ENCODE assay signal across 11 cellular contexts in genomic region chr12:5433081-5433839, GRCh38. TPM values are rescaled to one million over a fixed set of nuclear protein-coding genes. Genes with fewer than 3 reads are reported as not detected.
A peak's percentile ranks its signal among the peaks of the same experiment; 100 is the strongest.
DNase-seq lines count a peak whose midpoint lies in the region; ATAC-seq lines count a peak whose summit lies in the region.
"Had no signal": no experiment of that assay in that cellular context is flagged by ENCODE, and none has a peak within 500 bp of the region (broad histone marks: within the 10 kb centered on the region; RNA-seq: fewer than 3 reads in every experiment).

No MANE protein-coding gene starts in this region.

- H3K4me2 ChIP-seq in skeletal muscle satellite cell (ENCODE audit: low read length), result no peak overlapping the region

- H3K36me3 Mint-ChIP-seq in naive thymus-derived CD4-positive, alpha-beta T cell, result peaks cover 0 to 1% (median 0%) of the 10 kb centered on the region in 5 donors

- H3K27me3 ChIP-seq in H7 (ENCODE audit: control insufficient read depth, insufficient read depth, low read length) (peaks cover 85% of the 10 kb centered on the region), adipocyte (replicated peaks; ENCODE audit: control insufficient read depth, insufficient read depth, low read length) (peaks cover 57% of the 10 kb centered on the region), skeletal muscle satellite cell (ENCODE audit: control insufficient read depth, insufficient read depth, low read length) (peaks cover 87% of the 10 kb centered on the region)
- H3K27me3 ChIP-seq in naive thymus-derived CD4-positive, alpha-beta T cell (ENCODE audit: control insufficient read depth in 2 of 2, insufficient read depth in 2 of 2, low read length in 2 of 2), result no peaks in the 10 kb centered on the region

- H3K4me3 Mint-ChIP-seq in naive thymus-derived CD4-positive, alpha-beta T cell, result peak overlapping the region in 2 of 10 donors; percentile 34 to 81

- peaks cover 35 to 58% (median 37%) of the 10 kb centered on the region in 5 donors for H3K27me3 Mint-ChIP-seq in naive thymus-derived CD4-positive, alpha-beta T cell

- peaks cover 3 to 23% (median 13%) of the 10 kb centered on the region in 7 donors for H3K4me1 Mint-ChIP-seq in naive thymus-derived CD4-positive, alpha-beta T cell

- H3K9me3 Mint-ChIP-seq in naive thymus-derived CD4-positive, alpha-beta T cell, result peaks cover 0 to 12% (median 1%) of the 10 kb centered on the region in 11 donors

- H3K36me3 ChIP-seq in H7 (replicated peaks; ENCODE audit: control insufficient read depth, insufficient read depth, low read length) (no peaks in the 10 kb centered on the region), adipocyte (ENCODE audit: control insufficient read depth, insufficient read depth, low read length, severe bottlenecking) (no peaks in the 10 kb centered on the region), skeletal muscle satellite cell (ENCODE audit: insufficient read depth, low read length) (no peaks in the 10 kb centered on the region)
- no peaks in the 10 kb centered on the region for H3K36me3 ChIP-seq in naive thymus-derived CD4-positive, alpha-beta T cell (ENCODE audit: control insufficient read depth in 2 of 3, insufficient read depth in 3 of 3, low read length in 3 of 3)

- no peaks in the 10 kb centered on the region for H3K9me3 ChIP-seq in adipocyte (ENCODE audit: control insufficient read depth, low read length)
- H3K9me3 ChIP-seq in iPS-18c (ENCODE audit: control insufficient read depth, insufficient read depth, low read length), result peaks cover 4% of the 10 kb centered on the region
- H3K9me3 ChIP-seq in skeletal muscle satellite cell (replicated peaks; ENCODE audit: low read length), result no peaks in the 10 kb centered on the region
- H3K9me3 ChIP-seq in naive thymus-derived CD4-positive, alpha-beta T cell (ENCODE audit: control insufficient read depth in 2 of 3, low read length in 3 of 3), result no peaks in the 10 kb centered on the region

- H3K4me3 ChIP-seq in H7 (ENCODE audit: insufficient read depth, low read depth, low read length) (peak overlapping the region; percentile 43), adipocyte (ENCODE audit: low read length) (peak overlapping the region; percentile 73), iPS-18c (ENCODE audit: insufficient read depth, low read depth, low read length) (peak overlapping the region; percentile 48), skeletal muscle satellite cell (ENCODE audit: low read length) (peak overlapping the region; percentile 69)
- no peak overlapping the region for H3K4me3 ChIP-seq in naive thymus-derived CD4-positive, alpha-beta T cell (ENCODE audit: low read length)

- H3K4me1 ChIP-seq in adipocyte (ENCODE audit: control insufficient read depth, insufficient read depth, low read length), result peaks cover 14% of the 10 kb centered on the region
- peaks cover 12% of the 10 kb centered on the region for H3K4me1 ChIP-seq in skeletal muscle satellite cell (ENCODE audit: control insufficient read depth, insufficient read depth, low read length)
- H3K4me1 ChIP-seq in naive thymus-derived CD4-positive, alpha-beta T cell (ENCODE audit: control insufficient read depth in 2 of 2, insufficient read depth in 2 of 2, low read length in 2 of 2), result no peaks in the 10 kb centered on the region

- CTCF ChIA-PET in naive thymus-derived CD4-positive, alpha-beta T cell (lab: Charles Lee), result no interaction called here

- peak overlapping the region; percentile 20 for H3K9ac ChIP-seq in adipocyte (ENCODE audit: low read length)
- no peak overlapping the region for H3K9ac ChIP-seq in skeletal muscle satellite cell (ENCODE audit: low read depth, low read length)

- POLR2A ChIA-PET in naive thymus-derived CD4-positive, alpha-beta T cell (lab: Charles Lee), result no interaction called here

- ATAC-seq in HG03469 (IDR thresholded peaks at IDR 0.05; ENCODE audit: unreplicated experiment), result no peak
- ATAC-seq in naive thymus-derived CD4-positive, alpha-beta T cell, result no peak

- H3K27ac ChIP-seq in naive thymus-derived CD4-positive, alpha-beta T cell (ENCODE audit: low read depth, low read length), result no peak overlapping the region

- peak overlapping the region in 1 of 9 donors; percentile 60 for H3K27ac Mint-ChIP-seq in naive thymus-derived CD4-positive, alpha-beta T cell

- DNase-seq in H7 (peak; percentile 76), adipocyte (ENCODE audit: low read depth) (peak; percentile 73), CD1c-positive myeloid dendritic cell (ENCODE audit: extremely low spot score) (no peak)
- DNase-seq in stimulated activated CD4-positive, alpha-beta T cell treated with anti-CD3 and anti-CD28 coated beads, Interleukin-4, amount 100 ng/mL, for 24 hours, result no peak
- no peak for DNase-seq in naive thymus-derived CD4-positive, alpha-beta T cell
- DNase-seq: activated naive CD4-positive, alpha-beta T cell; Karpas-422; SW 1271 had no signal

- intact Hi-C loops in naive thymus-derived CD4-positive, alpha-beta T cell (cut with micrococcal nuclease), result no loop called here

RNA-seq across cellular contexts. Expression of gene NTF3, which starts 1.4 kb away (rescaled TPM):
- total RNA-seq in H7 (2014; rRNA removed; shearing (Covaris generic)), result 0.90 and 0.92 TPM in 2 replicates
- total RNA-seq in skeletal muscle satellite cell (2012; rRNA removed), result not detected in 2 replicates
- not detected for total RNA-seq in naive thymus-derived CD4-positive, alpha-beta T cell
- polyA plus RNA-seq in naive thymus-derived CD4-positive, alpha-beta T cell, result not detected

Comparison
In these comparisons a context has a peak if more than half of its experiments do, and no peak if none do; other contexts are left out.
1. DNase-seq: peak in H7 (single experiment) and adipocyte (single experiment); none in CD1c-positive myeloid dendritic cell (single experiment), stimulated activated CD4-positive, alpha-beta T cell treated with anti-CD3 and anti-CD28 coated beads, Interleukin-4, amount 100 ng/mL, for 24 hours (single experiment) and naive thymus-derived CD4-positive, alpha-beta T cell (0 of 9).